In genomic region chr5:22916393-22916792, GRCh38 we compare ENCODE assay signal across 8 cellular contexts.
"Had no signal": no experiment of that assay in that cellular context is flagged by ENCODE, and none has a peak within 500 bp of the region (broad histone marks: within the 10 kb centered on the region; RNA-seq: fewer than 3 reads in every experiment).

No MANE protein-coding gene starts in this region.

- H3K27ac ChIP-seq: HL-60, KMS-11 had no signal

- H3K4me2 ChIP-seq: GM23338, KMS-11 had no signal

- H3K9ac ChIP-seq: KMS-11 had no signal

- ATAC-seq: GM23338, HCT116 had no signal

- H3K36me3 ChIP-seq: HAP-1 had no signal

- H3K4me1 ChIP-seq: HAP-1 had no signal

- DNase-seq: H7, HFFc6, KBM-7 had no signal

- H2AFZ ChIP-seq: GM23338 had no signal

- H3K4me3 ChIP-seq: GM23338, HAP-1 had no signal

- H3K9me3 ChIP-seq: HAP-1 had no signal
